Comparison of ENCODE assay signal across 8 cellular contexts in genomic region chr12:47819544-47819901, GRCh38. TPM values are rescaled to one million over a fixed set of nuclear protein-coding genes. Genes with fewer than 3 reads are reported as not detected.
DNase-seq lines count a peak whose midpoint lies in the region; ATAC-seq and TF ChIP-seq lines count a peak whose summit lies in the region.

No MANE protein-coding gene starts in this region.

- H3K27me3 ChIP-seq in CD8-positive, alpha-beta T cell (ENCODE audit: insufficient read depth, low read length), result no peaks in the 10 kb centered on the region
- H3K27me3 ChIP-seq in adipocyte (replicated peaks; ENCODE audit: control insufficient read depth, insufficient read depth, low read length) (no peaks in the 10 kb centered on the region), tibial artery (no peaks in the 10 kb centered on the region)

- H3K27ac Mint-ChIP-seq in CD8-positive, alpha-beta T cell, result no peak overlapping the region

- no peak for DNase-seq in CD8-positive, alpha-beta T cell
- DNase-seq in adipocyte (ENCODE audit: low read depth) (no peak), left colon (no peak), tibial artery (no peak), HuH-7 (ENCODE audit: low spot score) (no peak)

- peak overlapping the region; percentile 91 for H3K9ac ChIP-seq in adipocyte (ENCODE audit: low read length)

- peaks cover 87% of the 10 kb centered on the region for H3K4me1 Mint-ChIP-seq in CD8-positive, alpha-beta T cell (ENCODE audit: low read depth)

- H3K27ac ChIP-seq in CD8-positive, alpha-beta T cell (ENCODE audit: low read depth, low read length), result no peak overlapping the region
- peak overlapping the region; percentile 91 to 99 for H3K27ac ChIP-seq in tibial artery

- H3K4me3 ChIP-seq in CD8-positive, alpha-beta T cell (ENCODE audit: low read depth, low read length), result peak overlapping the region; percentile 78
- H3K4me3 ChIP-seq in adipocyte (ENCODE audit: low read length) (peak overlapping the region; percentile 86), tibial artery (peak overlapping the region; percentile 62 to 81)

- CTCF ChIA-PET in CD8-positive, alpha-beta T cell (lab: Charles Lee), result interaction anchor here (2.0 to 7.1 kb wide), 5 partner anchors 12 to 76 kb away, joined by 6 to 162 read pairs (median 24); no protein-coding TSS in a partner anchor

- H3K9me3 ChIP-seq in CD8-positive, alpha-beta T cell (ENCODE audit: low read length), result no peaks in the 10 kb centered on the region
- H3K9me3 ChIP-seq in adipocyte (ENCODE audit: control insufficient read depth, low read length) (no peaks in the 10 kb centered on the region), tibial artery (no peaks in the 10 kb centered on the region)

- intact Hi-C loops in CD8-positive, alpha-beta T cell (cut with DNase I, micrococcal nuclease), result loop anchor here (10.0 kb wide), 4 partner anchors 285 to 1445 kb away; partner anchors contain the start of genes SENP1 (in 1 of the 2) and SLC38A2 (in 1 of the 2)
- intact Hi-C loops in left colon (cut with DNase I, micrococcal nuclease) (no loop called here), tibial artery (cut with DNase I; ENCODE audit: low total_unique reads) (no loop called here)

- no peaks in the 10 kb centered on the region for H3K9me3 Mint-ChIP-seq in CD8-positive, alpha-beta T cell

- H3K4me1 ChIP-seq in CD8-positive, alpha-beta T cell (ENCODE audit: insufficient read depth, low read length), result peaks cover 80% of the 10 kb centered on the region
- H3K4me1 ChIP-seq in adipocyte (ENCODE audit: control insufficient read depth, insufficient read depth, low read length), result peaks cover 77% of the 10 kb centered on the region
- peaks cover 12 to 82% (median 77%) of the 10 kb centered on the region in 4 donors for H3K4me1 ChIP-seq in tibial artery

- H3K36me3 Mint-ChIP-seq in CD8-positive, alpha-beta T cell, result peaks cover 15% of the 10 kb centered on the region

- peak overlapping the region; percentile 58 for H3K4me3 Mint-ChIP-seq in CD8-positive, alpha-beta T cell

- POLR2A ChIA-PET in CD8-positive, alpha-beta T cell (lab: Charles Lee), result interaction anchor here (1.7 to 7.1 kb wide), 4 partner anchors 11 to 24 kb away, joined by 4 to 87 read pairs (median 38); no protein-coding TSS in a partner anchor

- peak; percentile 6 for ATAC-seq in CD8-positive, alpha-beta T cell
- peak; percentile 11 for ATAC-seq in HG02840 (IDR thresholded peaks at IDR 0.05; ENCODE audit: low FRiP score, unreplicated experiment)
- peak; percentile 46 for ATAC-seq in left colon
- no peak for ATAC-seq in GM18907 (IDR thresholded peaks at IDR 0.05; ENCODE audit: unreplicated experiment)
- no peak for ATAC-seq in GM18867 (IDR thresholded peaks at IDR 0.05; ENCODE audit: unreplicated experiment)

- H3K36me3 ChIP-seq in CD8-positive, alpha-beta T cell (ENCODE audit: insufficient read depth, low read length), result no peaks in the 10 kb centered on the region
- H3K36me3 ChIP-seq in adipocyte (ENCODE audit: control insufficient read depth, insufficient read depth, low read length, severe bottlenecking) (peaks cover 6% of the 10 kb centered on the region), tibial artery (no peaks in the 10 kb centered on the region)

- no peak for TF ChIP-seq CTCF in CD8-positive, alpha-beta T cell (IDR thresholded peaks at IDR 0.05)
- no peak for TF ChIP-seq CTCF in tibial artery (IDR thresholded peaks at IDR 0.05)

- no peaks in the 10 kb centered on the region for H3K27me3 Mint-ChIP-seq in CD8-positive, alpha-beta T cell (ENCODE audit: low read depth)

RNA-seq across cellular contexts. Expression of gene HDAC7, which starts 0.2 kb away (rescaled TPM):
- 10 to 100 TPM; 87.3 to 91.4 TPM for total RNA-seq in CD8-positive, alpha-beta T cell
- total RNA-seq in left colon, result 10 to 100 TPM; 21.6 to 25.6 TPM

RNA-seq across cellular contexts. Expression of gene SLC48A1, which starts 46.5 kb away (rescaled TPM):
- total RNA-seq in CD8-positive, alpha-beta T cell, result 1 to 10 TPM; 4.3 to 5.5 TPM
- total RNA-seq in left colon, result 10 to 100 TPM; 18.1 to 18.9 TPM

Comparison
In these comparisons a context has a peak if more than half of its experiments do, and no peak if none do; other contexts are left out.
1. ATAC-seq: peak in CD8-positive, alpha-beta T cell (single experiment), HG02840 (single experiment) and left colon (single experiment); none in GM18907 (single experiment) and GM18867 (single experiment).
2. intact Hi-C loops: an anchor here in CD8-positive, alpha-beta T cell (10.0 kb wide); none called in left colon and tibial artery.
3. Peak in every context shown above with its lines, with median percentiles within 50 percentile points of each other: H3K4me3 ChIP-seq.